Comparison of ENCODE assay signal across 1 cellular context in the genomic region with DNA sequence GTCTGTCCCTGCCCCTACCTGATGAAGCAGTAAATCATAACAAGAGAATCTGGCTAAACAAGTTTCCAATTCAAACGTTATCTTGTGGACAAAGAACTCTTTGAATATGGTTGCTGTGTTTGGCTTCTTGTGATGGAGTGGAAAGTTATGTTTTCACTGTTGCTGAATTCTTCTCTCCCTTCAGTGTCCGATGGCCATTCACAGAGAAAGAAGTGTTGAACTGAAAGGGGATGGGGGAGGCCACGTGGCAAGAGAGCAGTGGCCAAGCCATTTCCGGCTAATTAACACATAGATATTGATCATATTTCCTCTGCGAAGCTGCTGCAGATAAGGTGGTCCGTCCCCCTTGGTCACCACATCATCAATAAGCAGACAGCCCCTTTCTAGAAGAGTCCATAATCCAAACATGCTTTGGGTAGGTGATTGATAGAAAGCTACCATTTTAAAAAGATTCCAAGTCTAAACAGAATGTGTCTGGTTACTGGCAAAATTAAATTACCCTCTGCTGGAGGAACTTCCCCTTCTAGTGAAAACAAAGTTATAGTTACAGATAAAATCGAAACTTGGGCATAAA.
TF ChIP-seq lines count a peak whose summit lies in the region.

No MANE protein-coding gene starts in this region.

TF ChIP-seq in GM23338, 12 proteins besides CTCF, POLR2A, EP300 and RAD21 (continued from another document):
- TF ChIP-seq, protein P1, sequence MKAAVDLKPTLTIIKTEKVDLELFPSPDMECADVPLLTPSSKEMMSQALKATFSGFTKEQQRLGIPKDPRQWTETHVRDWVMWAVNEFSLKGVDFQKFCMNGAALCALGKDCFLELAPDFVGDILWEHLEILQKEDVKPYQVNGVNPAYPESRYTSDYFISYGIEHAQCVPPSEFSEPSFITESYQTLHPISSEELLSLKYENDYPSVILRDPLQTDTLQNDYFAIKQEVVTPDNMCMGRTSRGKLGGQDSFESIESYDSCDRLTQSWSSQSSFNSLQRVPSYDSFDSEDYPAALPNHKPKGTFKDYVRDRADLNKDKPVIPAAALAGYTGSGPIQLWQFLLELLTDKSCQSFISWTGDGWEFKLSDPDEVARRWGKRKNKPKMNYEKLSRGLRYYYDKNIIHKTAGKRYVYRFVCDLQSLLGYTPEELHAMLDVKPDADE (IDR thresholded peaks at IDR 0.05) = no peak
- TF ChIP-seq, protein P2, sequence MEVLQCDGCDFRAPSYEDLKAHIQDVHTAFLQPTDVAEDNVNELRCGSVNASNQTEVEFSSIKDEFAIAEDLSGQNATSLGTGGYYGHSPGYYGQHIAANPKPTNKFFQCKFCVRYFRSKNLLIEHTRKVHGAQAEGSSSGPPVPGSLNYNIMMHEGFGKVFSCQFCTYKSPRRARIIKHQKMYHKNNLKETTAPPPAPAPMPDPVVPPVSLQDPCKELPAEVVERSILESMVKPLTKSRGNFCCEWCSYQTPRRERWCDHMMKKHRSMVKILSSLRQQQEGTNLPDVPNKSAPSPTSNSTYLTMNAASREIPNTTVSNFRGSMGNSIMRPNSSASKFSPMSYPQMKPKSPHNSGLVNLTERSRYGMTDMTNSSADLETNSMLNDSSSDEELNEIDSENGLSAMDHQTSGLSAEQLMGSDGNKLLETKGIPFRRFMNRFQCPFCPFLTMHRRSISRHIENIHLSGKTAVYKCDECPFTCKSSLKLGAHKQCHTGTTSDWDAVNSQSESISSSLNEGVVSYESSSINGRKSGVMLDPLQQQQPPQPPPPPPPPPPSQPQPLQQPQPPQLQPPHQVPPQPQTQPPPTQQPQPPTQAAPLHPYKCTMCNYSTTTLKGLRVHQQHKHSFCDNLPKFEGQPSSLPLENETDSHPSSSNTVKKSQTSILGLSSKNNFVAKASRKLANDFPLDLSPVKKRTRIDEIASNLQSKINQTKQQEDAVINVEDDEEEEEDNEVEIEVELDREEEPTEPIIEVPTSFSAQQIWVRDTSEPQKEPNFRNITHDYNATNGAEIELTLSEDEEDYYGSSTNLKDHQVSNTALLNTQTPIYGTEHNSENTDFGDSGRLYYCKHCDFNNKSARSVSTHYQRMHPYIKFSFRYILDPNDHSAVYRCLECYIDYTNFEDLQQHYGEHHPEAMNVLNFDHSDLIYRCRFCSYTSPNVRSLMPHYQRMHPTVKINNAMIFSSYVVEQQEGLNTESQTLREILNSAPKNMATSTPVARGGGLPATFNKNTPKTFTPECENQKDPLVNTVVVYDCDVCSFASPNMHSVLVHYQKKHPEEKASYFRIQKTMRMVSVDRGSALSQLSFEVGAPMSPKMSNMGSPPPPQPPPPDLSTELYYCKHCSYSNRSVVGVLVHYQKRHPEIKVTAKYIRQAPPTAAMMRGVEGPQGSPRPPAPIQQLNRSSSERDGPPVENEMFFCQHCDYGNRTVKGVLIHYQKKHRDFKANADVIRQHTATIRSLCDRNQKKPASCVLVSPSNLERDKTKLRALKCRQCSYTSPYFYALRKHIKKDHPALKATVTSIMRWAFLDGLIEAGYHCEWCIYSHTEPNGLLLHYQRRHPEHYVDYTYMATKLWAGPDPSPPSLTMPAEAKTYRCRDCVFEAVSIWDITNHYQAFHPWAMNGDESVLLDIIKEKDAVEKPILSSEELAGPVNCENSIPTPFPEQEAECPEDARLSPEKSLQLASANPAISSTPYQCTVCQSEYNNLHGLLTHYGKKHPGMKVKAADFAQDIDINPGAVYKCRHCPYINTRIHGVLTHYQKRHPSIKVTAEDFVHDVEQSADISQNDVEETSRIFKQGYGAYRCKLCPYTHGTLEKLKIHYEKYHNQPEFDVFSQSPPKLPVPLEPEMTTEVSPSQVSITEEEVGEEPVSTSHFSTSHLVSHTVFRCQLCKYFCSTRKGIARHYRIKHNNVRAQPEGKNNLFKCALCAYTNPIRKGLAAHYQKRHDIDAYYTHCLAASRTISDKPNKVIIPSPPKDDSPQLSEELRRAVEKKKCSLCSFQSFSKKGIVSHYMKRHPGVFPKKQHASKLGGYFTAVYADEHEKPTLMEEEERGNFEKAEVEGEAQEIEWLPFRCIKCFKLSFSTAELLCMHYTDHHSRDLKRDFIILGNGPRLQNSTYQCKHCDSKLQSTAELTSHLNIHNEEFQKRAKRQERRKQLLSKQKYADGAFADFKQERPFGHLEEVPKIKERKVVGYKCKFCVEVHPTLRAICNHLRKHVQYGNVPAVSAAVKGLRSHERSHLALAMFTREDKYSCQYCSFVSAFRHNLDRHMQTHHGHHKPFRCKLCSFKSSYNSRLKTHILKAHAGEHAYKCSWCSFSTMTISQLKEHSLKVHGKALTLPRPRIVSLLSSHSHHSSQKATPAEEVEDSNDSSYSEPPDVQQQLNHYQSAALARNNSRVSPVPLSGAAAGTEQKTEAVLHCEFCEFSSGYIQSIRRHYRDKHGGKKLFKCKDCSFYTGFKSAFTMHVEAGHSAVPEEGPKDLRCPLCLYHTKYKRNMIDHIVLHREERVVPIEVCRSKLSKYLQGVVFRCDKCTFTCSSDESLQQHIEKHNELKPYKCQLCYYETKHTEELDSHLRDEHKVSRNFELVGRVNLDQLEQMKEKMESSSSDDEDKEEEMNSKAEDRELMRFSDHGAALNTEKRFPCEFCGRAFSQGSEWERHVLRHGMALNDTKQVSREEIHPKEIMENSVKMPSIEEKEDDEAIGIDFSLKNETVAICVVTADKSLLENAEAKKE (CRISPR knock-in tag; IDR thresholded peaks at IDR 0.05) = no peak
- TF ChIP-seq EZH2 (IDR thresholded peaks at IDR 0.05; ENCODE audit: low read depth, unreplicated experiment) = no peak
TF ChIP-seq in GM23338: peak in this region for 0.
